In genomic region chr15:75043509-75044257, GRCh38 we compare ENCODE assay signal across 8 cellular contexts. TPM values are rescaled to one million over a fixed set of nuclear protein-coding genes. Genes with fewer than 3 reads are reported as not detected.
DNase-seq lines count a peak whose midpoint lies in the region; ATAC-seq, FAIRE-seq and TF ChIP-seq lines count a peak whose summit lies in the region.

No MANE protein-coding gene starts in this region.

- intact Hi-C loops in body of pancreas (cut with DNase I): no loop called here

- H3K4me3 ChIP-seq in body of pancreas: no peak overlapping the region
- H3K4me3 ChIP-seq in small intestine (ENCODE audit: low read depth in 1 of 2, low read length in 2 of 2): no peak overlapping the region

- no peaks in the 10 kb centered on the region for H3K9me3 Mint-ChIP-seq in T-helper 2 cell treated with Interferon-gamma antibody and Interleukin-4, amounts not matched to agents 5 μg/mL and 100 μg/mL, for 36 hours

- ATAC-seq in HG02588 (IDR thresholded peaks at IDR 0.05; ENCODE audit: unreplicated experiment): peak; percentile 15
- peak; percentile 88 for ATAC-seq in body of pancreas

- TF ChIP-seq POLR2A in body of pancreas (IDR thresholded peaks at IDR 0.05): peak in 1 of 3 donors; percentile 52

- TF ChIP-seq CTCF in body of pancreas (IDR thresholded peaks at IDR 0.05): peak in 6 of 7 experiments; percentile 15 to 71 (median 63)

- H3K36me3 Mint-ChIP-seq in T-helper 2 cell treated with Interferon-gamma antibody and Interleukin-4, amounts not matched to agents 5 μg/mL and 100 μg/mL, for 36 hours (ENCODE audit: low read depth): peaks cover 35% of the 10 kb centered on the region

- H3K27me3 ChIP-seq in body of pancreas: no peaks in the 10 kb centered on the region
- H3K27me3 ChIP-seq in small intestine (ENCODE audit: control insufficient read depth in 2 of 2, insufficient read depth in 2 of 2, low read length in 2 of 2): no peaks in the 10 kb centered on the region

- no peak for FAIRE-seq in small intestine (lab: Jason Lieb, UNC)

- H3K9me3 ChIP-seq in body of pancreas (no peaks in the 10 kb centered on the region), small intestine (ENCODE audit: control insufficient read depth, low read depth) (no peaks in the 10 kb centered on the region)

- H3K4me1 ChIP-seq in body of pancreas (peaks cover 65% of the 10 kb centered on the region), small intestine (ENCODE audit: control insufficient read depth in 2 of 2, insufficient read depth in 1 of 2, low read depth in 1 of 2, low read length in 1 of 2) (peaks cover 18 to 20% of the 10 kb centered on the region in 2 donors)

- no peaks in the 10 kb centered on the region for H3K27me3 Mint-ChIP-seq in T-helper 2 cell treated with Interferon-gamma antibody and Interleukin-4, amounts not matched to agents 5 μg/mL and 100 μg/mL, for 36 hours (ENCODE audit: low read depth)

- WGBS in body of pancreas, 2 donors: 15 to 25% methylated on average over 7 to 20 of the region's 20 CpGs
- WGBS in small intestine, 3 donors: 26 to 45% (median 35%) methylated on average over 19 to 20 of the region's 20 CpGs

- peak overlapping the region; percentile 91 for H3K27ac Mint-ChIP-seq in T-helper 2 cell treated with Interferon-gamma antibody and Interleukin-4, amounts not matched to agents 5 μg/mL and 100 μg/mL, for 36 hours

- H3K36me3 ChIP-seq in body of pancreas (replicated peaks in 1 of 2; ENCODE audit: insufficient read depth in 1 of 2, low read depth in 2 of 2): no peaks in the 10 kb centered on the region
- no peaks in the 10 kb centered on the region for H3K36me3 ChIP-seq in small intestine (ENCODE audit: control insufficient read depth in 2 of 2, insufficient read depth in 2 of 2, low read length in 2 of 2)

- DNase-seq in T-helper 2 cell treated with Interferon-gamma antibody and Interleukin-4, amounts not matched to agents 5 μg/mL and 100 μg/mL, for 36 hours (ENCODE audit: low spot score): no peak
- DNase-seq in T-helper 2 cell (no peak), NCI-H1092 (lab: John Stamatoyannopoulos, UW) (peak; percentile 40), body of pancreas (peak; percentile 93 to 98 (median 96)), iris pigment epithelial cell (ENCODE audit: low read depth) (peak; percentile 100), small intestine (peak; percentile 88), activated gamma-delta T cell treated with Interleukin-2 at 50 U/mL for 16 hours (no peak)

- H3K27ac ChIP-seq in body of pancreas (peak overlapping the region; percentile 91 to 96 (median 93)), small intestine (ENCODE audit: low read depth in 1 of 2, low read length in 1 of 2) (peak overlapping the region; percentile 79 to 93)

- H3K4me1 Mint-ChIP-seq in T-helper 2 cell treated with Interferon-gamma antibody and Interleukin-4, amounts not matched to agents 5 μg/mL and 100 μg/mL, for 36 hours (ENCODE audit: low read depth): peaks cover 78% of the 10 kb centered on the region

- peak overlapping the region; percentile 80 for H3K4me3 Mint-ChIP-seq in T-helper 2 cell treated with Interferon-gamma antibody and Interleukin-4, amounts not matched to agents 5 μg/mL and 100 μg/mL, for 36 hours

RNA-seq across cellular contexts. Expression of gene PPCDC, which starts 20.3 kb away (rescaled TPM):
- total RNA-seq in body of pancreas: 10 to 100 TPM; 12.5 to 13.2 TPM
- polyA plus RNA-seq in small intestine: 10 to 100 TPM; 15.9 to 29.4 (median 19.5) TPM

RNA-seq across cellular contexts. Expression of gene SCAMP5, which starts 48.3 kb away (rescaled TPM):
- total RNA-seq in body of pancreas: 10 to 100 TPM; 21.1 to 30.4 TPM
- 10 to 100 TPM; 39.5 to 78.1 (median 74.0) TPM for polyA plus RNA-seq in small intestine

Comparison
In these comparisons a context has a peak if more than half of its experiments do, and no peak if none do; other contexts are left out.
1. DNase-seq: peak in NCI-H1092 (single experiment), body of pancreas (4 of 4), iris pigment epithelial cell (single experiment) and small intestine (single experiment); none in T-helper 2 cell treated with Interferon-gamma antibody and Interleukin-4, amounts not matched to agents 5 μg/mL and 100 μg/mL, for 36 hours (single experiment), T-helper 2 cell (0 of 5) and activated gamma-delta T cell treated with Interleukin-2 at 50 U/mL for 16 hours (single experiment).